1 cellular context compared by ENCODE assay signal in the genomic region with DNA sequence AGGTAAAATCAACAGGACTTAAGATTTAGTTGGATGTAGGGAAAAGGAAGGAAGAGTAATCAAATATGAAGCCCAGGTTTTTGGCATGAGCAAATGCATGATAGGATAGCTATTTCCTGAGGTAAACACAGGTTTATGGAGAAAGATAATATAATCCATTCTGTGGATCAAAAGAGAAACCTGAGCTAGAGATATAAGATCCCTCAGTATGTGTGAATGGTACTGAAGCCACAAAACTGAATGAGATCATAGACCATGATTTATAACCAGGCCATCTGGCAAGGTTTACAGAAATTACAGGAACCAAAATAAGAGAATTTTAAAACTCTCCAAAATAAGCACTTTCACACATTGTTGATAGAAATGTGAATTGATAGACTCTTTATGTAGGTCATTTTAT.
TF ChIP-seq lines count a peak whose summit lies in the region.

No MANE protein-coding gene starts in this region.

TF ChIP-seq in HEK293, 187 proteins besides CTCF, POLR2A, EP300 and RAD21 (continued from another document and continues in another):
- TF ChIP-seq, protein P1, sequence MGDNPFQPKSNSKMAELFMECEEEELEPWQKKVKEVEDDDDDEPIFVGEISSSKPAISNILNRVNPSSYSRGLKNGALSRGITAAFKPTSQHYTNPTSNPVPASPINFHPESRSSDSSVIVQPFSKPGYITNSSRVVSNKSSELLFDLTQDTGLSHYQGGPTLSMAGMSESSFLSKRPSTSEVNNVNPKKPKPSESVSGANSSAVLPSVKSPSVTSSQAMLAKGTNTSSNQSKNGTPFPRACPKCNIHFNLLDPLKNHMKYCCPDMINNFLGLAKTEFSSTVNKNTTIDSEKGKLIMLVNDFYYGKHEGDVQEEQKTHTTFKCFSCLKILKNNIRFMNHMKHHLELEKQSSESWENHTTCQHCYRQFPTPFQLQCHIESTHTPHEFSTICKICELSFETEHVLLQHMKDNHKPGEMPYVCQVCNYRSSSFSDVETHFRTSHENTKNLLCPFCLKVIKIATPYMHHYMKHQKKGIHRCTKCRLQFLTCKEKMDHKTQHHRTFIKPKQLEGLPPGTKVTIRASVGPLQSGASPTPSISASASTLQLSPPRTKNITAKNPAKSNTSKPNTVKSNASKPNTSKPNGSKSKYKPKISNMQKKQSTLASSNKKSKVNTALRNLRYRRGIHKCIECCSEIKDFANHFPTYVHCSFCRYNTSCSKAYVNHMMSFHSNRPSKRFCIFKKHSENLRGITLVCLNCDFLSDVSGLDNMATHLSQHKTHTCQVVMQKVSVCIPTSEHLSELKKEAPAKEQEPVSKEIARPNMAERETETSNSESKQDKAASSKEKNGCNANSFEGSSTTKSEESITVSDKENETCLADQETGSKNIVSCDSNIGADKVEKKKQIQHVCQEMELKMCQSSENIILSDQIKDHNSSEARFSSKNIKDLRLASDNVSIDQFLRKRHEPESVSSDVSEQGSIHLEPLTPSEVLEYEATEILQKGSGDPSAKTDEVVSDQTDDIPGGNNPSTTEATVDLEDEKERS (tag by site-specific recombination; IDR thresholded peaks at IDR 0.05), result no peak
- TF ChIP-seq ZNF48 (tag by site-specific recombination; IDR thresholded peaks at IDR 0.05) (no peak), OSR2 (tag by site-specific recombination; IDR thresholded peaks at IDR 0.05) (peak; percentile 48), ZNF311 (tag by site-specific recombination; IDR thresholded peaks at IDR 0.05; ENCODE audit: borderline replicate concordance) (no peak), ZNF266 (tag by site-specific recombination; IDR thresholded peaks at IDR 0.05; ENCODE audit: low read depth) (no peak), ZNF10 (tag by site-specific recombination; IDR thresholded peaks at IDR 0.05) (0 out of 2 replicates have a peak, but pooled peaks have one; percentile 30), ZNF544 (tag by site-specific recombination; IDR thresholded peaks at IDR 0.05) (no peak), ZNF600 (tag by site-specific recombination; IDR thresholded peaks at IDR 0.05) (no peak), ZNF433 (tag by site-specific recombination; IDR thresholded peaks at IDR 0.05; ENCODE audit: low read depth) (no peak), ZNF335 (tag by site-specific recombination; conservative IDR thresholded peaks at IDR 0.05) (no peak), ZNF791 (tag by site-specific recombination; IDR thresholded peaks at IDR 0.05) (no peak), FEZF1 (tag by site-specific recombination; IDR thresholded peaks at IDR 0.05) (peak; percentile 52; the same call in 1 of the 2 replicates), ZNF23 (tag by site-specific recombination; IDR thresholded peaks at IDR 0.05; ENCODE audit: borderline replicate concordance) (no peak), REPIN1 (tag by site-specific recombination; IDR thresholded peaks at IDR 0.05; ENCODE audit: low read depth) (no peak), ZNF138 (tag by site-specific recombination; IDR thresholded peaks at IDR 0.05; ENCODE audit: borderline replicate concordance) (no peak), ZNF302 (tag by site-specific recombination; IDR thresholded peaks at IDR 0.05; ENCODE audit: low read depth) (no peak), ZNF391 (tag by site-specific recombination; IDR thresholded peaks at IDR 0.05; ENCODE audit: borderline replicate concordance, low read depth) (0 out of 2 replicates have a peak, but pooled peaks have one; percentile 31), ZNF548 (tag by site-specific recombination; IDR thresholded peaks at IDR 0.05) (no peak), ZNF184 (tag by site-specific recombination; IDR thresholded peaks at IDR 0.05) (no peak; the same call in 1 of the 2 replicates), OVOL3 (tag by site-specific recombination; IDR thresholded peaks at IDR 0.05) (peak; percentile 66; the same call in 1 of the 2 replicates), KLF10 (tag by site-specific recombination; IDR thresholded peaks at IDR 0.05) (0 out of 2 replicates have a peak, but pooled peaks have one; percentile 21), ZNF24 (tag by site-specific recombination; IDR thresholded peaks at IDR 0.05) (0 out of 2 replicates have a peak, but pooled peaks have one; percentile 64), ZNF777 (tag by site-specific recombination; IDR thresholded peaks at IDR 0.05; ENCODE audit: borderline replicate concordance) (no peak), ZNF423 (tag by site-specific recombination; IDR thresholded peaks at IDR 0.05) (no peak), ZNF239 (tag by site-specific recombination; IDR thresholded peaks at IDR 0.05) (no peak), ZNF677 (tag by site-specific recombination; IDR thresholded peaks at IDR 0.05) (no peak), ZNF654 (tag by site-specific recombination; IDR thresholded peaks at IDR 0.05; ENCODE audit: low read depth) (no peak), ZNF785 (tag by site-specific recombination; IDR thresholded peaks at IDR 0.05) (no peak), ZNF558 (tag by site-specific recombination; IDR thresholded peaks at IDR 0.05) (no peak), PRDM10 (tag by site-specific recombination; IDR thresholded peaks at IDR 0.05) (peak; percentile 46; the same call in 1 of the 2 replicates), ZBTB17 (tag by site-specific recombination; IDR thresholded peaks at IDR 0.05) (peak; percentile 66; the same call in 1 of the 2 replicates), KLF7 (tag by site-specific recombination; IDR thresholded peaks at IDR 0.05; ENCODE audit: borderline replicate concordance) (no peak), ZNF140 (tag by site-specific recombination; IDR thresholded peaks at IDR 0.05) (no peak), ZNF768 (tag by site-specific recombination; IDR thresholded peaks at IDR 0.05) (no peak), ZFP37 (tag by site-specific recombination; IDR thresholded peaks at IDR 0.05) (no peak), ZNF792 (tag by site-specific recombination; IDR thresholded peaks at IDR 0.05) (no peak), ZNF354C (tag by site-specific recombination; IDR thresholded peaks at IDR 0.05; ENCODE audit: borderline replicate concordance, low read depth) (no peak)
- TF ChIP-seq, protein P2, sequence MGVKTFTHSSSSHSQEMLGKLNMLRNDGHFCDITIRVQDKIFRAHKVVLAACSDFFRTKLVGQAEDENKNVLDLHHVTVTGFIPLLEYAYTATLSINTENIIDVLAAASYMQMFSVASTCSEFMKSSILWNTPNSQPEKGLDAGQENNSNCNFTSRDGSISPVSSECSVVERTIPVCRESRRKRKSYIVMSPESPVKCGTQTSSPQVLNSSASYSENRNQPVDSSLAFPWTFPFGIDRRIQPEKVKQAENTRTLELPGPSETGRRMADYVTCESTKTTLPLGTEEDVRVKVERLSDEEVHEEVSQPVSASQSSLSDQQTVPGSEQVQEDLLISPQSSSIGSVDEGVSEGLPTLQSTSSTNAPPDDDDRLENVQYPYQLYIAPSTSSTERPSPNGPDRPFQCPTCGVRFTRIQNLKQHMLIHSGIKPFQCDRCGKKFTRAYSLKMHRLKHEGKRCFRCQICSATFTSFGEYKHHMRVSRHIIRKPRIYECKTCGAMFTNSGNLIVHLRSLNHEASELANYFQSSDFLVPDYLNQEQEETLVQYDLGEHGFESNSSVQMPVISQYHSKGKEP (tag by site-specific recombination; IDR thresholded peaks at IDR 0.05), result 0 out of 2 replicates have a peak, but pooled peaks have one; percentile 25
- TF ChIP-seq, protein P3, sequence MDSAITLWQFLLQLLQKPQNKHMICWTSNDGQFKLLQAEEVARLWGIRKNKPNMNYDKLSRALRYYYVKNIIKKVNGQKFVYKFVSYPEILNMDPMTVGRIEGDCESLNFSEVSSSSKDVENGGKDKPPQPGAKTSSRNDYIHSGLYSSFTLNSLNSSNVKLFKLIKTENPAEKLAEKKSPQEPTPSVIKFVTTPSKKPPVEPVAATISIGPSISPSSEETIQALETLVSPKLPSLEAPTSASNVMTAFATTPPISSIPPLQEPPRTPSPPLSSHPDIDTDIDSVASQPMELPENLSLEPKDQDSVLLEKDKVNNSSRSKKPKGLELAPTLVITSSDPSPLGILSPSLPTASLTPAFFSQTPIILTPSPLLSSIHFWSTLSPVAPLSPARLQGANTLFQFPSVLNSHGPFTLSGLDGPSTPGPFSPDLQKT (IDR thresholded peaks at IDR 0.05; ENCODE audit: borderline replicate concordance, low read depth, low read length), result no peak
- TF ChIP-seq, protein P4, sequence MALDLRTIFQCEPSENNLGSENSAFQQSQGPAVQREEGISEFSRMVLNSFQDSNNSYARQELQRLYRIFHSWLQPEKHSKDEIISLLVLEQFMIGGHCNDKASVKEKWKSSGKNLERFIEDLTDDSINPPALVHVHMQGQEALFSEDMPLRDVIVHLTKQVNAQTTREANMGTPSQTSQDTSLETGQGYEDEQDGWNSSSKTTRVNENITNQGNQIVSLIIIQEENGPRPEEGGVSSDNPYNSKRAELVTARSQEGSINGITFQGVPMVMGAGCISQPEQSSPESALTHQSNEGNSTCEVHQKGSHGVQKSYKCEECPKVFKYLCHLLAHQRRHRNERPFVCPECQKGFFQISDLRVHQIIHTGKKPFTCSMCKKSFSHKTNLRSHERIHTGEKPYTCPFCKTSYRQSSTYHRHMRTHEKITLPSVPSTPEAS (tag by site-specific recombination; IDR thresholded peaks at IDR 0.05), result no peak
- TF ChIP-seq, protein P5, sequence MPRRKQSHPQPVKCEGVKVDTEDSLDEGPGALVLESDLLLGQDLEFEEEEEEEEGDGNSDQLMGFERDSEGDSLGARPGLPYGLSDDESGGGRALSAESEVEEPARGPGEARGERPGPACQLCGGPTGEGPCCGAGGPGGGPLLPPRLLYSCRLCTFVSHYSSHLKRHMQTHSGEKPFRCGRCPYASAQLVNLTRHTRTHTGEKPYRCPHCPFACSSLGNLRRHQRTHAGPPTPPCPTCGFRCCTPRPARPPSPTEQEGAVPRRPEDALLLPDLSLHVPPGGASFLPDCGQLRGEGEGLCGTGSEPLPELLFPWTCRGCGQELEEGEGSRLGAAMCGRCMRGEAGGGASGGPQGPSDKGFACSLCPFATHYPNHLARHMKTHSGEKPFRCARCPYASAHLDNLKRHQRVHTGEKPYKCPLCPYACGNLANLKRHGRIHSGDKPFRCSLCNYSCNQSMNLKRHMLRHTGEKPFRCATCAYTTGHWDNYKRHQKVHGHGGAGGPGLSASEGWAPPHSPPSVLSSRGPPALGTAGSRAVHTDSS (tag by site-specific recombination; IDR thresholded peaks at IDR 0.05), result no peak
- TF ChIP-seq, protein P6, sequence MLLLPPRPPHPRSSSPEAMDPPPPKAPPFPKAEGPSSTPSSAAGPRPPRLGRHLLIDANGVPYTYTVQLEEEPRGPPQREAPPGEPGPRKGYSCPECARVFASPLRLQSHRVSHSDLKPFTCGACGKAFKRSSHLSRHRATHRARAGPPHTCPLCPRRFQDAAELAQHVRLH (tag by site-specific recombination; IDR thresholded peaks at IDR 0.05), result peak; percentile 54; the same call in 1 of the 2 replicates
- TF ChIP-seq, protein P7, sequence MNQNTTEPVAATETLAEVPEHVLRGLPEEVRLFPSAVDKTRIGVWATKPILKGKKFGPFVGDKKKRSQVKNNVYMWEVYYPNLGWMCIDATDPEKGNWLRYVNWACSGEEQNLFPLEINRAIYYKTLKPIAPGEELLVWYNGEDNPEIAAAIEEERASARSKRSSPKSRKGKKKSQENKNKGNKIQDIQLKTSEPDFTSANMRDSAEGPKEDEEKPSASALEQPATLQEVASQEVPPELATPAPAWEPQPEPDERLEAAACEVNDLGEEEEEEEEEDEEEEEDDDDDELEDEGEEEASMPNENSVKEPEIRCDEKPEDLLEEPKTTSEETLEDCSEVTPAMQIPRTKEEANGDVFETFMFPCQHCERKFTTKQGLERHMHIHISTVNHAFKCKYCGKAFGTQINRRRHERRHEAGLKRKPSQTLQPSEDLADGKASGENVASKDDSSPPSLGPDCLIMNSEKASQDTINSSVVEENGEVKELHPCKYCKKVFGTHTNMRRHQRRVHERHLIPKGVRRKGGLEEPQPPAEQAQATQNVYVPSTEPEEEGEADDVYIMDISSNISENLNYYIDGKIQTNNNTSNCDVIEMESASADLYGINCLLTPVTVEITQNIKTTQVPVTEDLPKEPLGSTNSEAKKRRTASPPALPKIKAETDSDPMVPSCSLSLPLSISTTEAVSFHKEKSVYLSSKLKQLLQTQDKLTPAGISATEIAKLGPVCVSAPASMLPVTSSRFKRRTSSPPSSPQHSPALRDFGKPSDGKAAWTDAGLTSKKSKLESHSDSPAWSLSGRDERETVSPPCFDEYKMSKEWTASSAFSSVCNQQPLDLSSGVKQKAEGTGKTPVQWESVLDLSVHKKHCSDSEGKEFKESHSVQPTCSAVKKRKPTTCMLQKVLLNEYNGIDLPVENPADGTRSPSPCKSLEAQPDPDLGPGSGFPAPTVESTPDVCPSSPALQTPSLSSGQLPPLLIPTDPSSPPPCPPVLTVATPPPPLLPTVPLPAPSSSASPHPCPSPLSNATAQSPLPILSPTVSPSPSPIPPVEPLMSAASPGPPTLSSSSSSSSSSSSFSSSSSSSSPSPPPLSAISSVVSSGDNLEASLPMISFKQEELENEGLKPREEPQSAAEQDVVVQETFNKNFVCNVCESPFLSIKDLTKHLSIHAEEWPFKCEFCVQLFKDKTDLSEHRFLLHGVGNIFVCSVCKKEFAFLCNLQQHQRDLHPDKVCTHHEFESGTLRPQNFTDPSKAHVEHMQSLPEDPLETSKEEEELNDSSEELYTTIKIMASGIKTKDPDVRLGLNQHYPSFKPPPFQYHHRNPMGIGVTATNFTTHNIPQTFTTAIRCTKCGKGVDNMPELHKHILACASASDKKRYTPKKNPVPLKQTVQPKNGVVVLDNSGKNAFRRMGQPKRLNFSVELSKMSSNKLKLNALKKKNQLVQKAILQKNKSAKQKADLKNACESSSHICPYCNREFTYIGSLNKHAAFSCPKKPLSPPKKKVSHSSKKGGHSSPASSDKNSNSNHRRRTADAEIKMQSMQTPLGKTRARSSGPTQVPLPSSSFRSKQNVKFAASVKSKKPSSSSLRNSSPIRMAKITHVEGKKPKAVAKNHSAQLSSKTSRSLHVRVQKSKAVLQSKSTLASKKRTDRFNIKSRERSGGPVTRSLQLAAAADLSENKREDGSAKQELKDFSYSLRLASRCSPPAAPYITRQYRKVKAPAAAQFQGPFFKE (tag by site-specific recombination; IDR thresholded peaks at IDR 0.05; ENCODE audit: borderline replicate concordance), result no peak
